Comparison of ENCODE assay signal across 1 cellular context in the genomic region with DNA sequence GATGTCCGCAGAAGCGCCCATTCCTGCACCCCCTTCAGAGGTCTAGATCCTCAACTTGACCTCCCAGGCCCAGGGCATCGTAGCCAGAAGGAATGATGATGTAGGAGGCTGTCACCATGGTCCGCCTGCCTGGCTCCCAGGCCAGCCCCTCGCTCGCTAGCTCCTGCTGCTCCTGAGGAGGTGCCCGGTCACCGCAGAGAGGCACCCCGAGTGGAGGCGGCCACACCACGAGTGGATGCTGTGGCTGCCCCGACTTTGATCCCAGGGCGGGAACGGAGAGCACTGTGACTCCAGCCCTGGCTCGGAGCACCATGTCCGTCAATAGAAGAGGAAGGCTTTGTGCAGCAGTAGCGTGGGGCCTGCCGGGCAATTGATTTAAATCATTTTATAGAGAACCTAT.
TF ChIP-seq lines count a peak whose summit lies in the region.

No MANE protein-coding gene starts in this region.

TF ChIP-seq in IMR-90, 13 proteins besides CTCF, POLR2A, EP300 and RAD21:
- TF ChIP-seq FOS (IDR thresholded peaks at IDR 0.05; ENCODE audit: low read depth, low read length) (no peak), MAZ (IDR thresholded peaks at IDR 0.05; ENCODE audit: borderline replicate concordance, low read depth, low read length) (no peak), CEBPB (IDR thresholded peaks at IDR 0.05; ENCODE audit: low read depth, low read length) (no peak), BHLHE40 (IDR thresholded peaks at IDR 0.05; ENCODE audit: low read depth, low read length) (no peak), CHD1 (IDR thresholded peaks at IDR 0.05; ENCODE audit: low read depth, low read length) (no peak), RCOR1 (IDR thresholded peaks at IDR 0.05; ENCODE audit: insufficient replicate concordance, low read length) (no peak), MXI1 (IDR thresholded peaks at IDR 0.05; ENCODE audit: borderline replicate concordance, low read depth, low read length) (no peak), ELK1 (IDR thresholded peaks at IDR 0.05; ENCODE audit: borderline replicate concordance, low read depth, low read length) (no peak), USF2 (IDR thresholded peaks at IDR 0.05; ENCODE audit: low read depth, low read length) (no peak), NFE2L2 (IDR thresholded peaks at IDR 0.05; ENCODE audit: low read depth, low read length) (no peak)
TF ChIP-seq in IMR-90: peak in this region for 0.
